ENCODE assay signal across 8 cellular contexts in genomic region chr10:22324893-22325271, GRCh38.
DNase-seq lines count a peak whose midpoint lies in the region; ATAC-seq and TF ChIP-seq lines count a peak whose summit lies in the region.

No MANE protein-coding gene starts in this region.

- H3K27ac Mint-ChIP-seq in nephron, result peak overlapping the region in 2 of 3 experiments; percentile 29 to 77

- DNase-seq in coronary artery (ENCODE audit: low spot score) (no peak), NCI-H1694 (lab: John Stamatoyannopoulos, UW) (no peak), kidney tubule cell (ENCODE audit: low spot score) (no peak), HK-2 (ENCODE audit: unreplicated experiment) (no peak)

- peak overlapping the region; percentile 96 for H3K27ac ChIP-seq in BLaER1
- peak overlapping the region; percentile 21 for H3K27ac ChIP-seq in KOPT-K1 (ENCODE audit: low read depth, low read length, poor library complexity, severe bottlenecking)
- H3K27ac ChIP-seq in coronary artery, result peak overlapping the region; percentile 22 to 87

- H3K9ac ChIP-seq in BLaER1, result peak overlapping the region; percentile 97

- no peaks in the 10 kb centered on the region for H3K9me3 Mint-ChIP-seq in nephron

- peaks cover 66% of the 10 kb centered on the region for H3K27me3 Mint-ChIP-seq in nephron (ENCODE audit: low read depth)

- H3K9me3 ChIP-seq in BLaER1, result no peaks in the 10 kb centered on the region
- no peaks in the 10 kb centered on the region for H3K9me3 ChIP-seq in KOPT-K1 (ENCODE audit: insufficient read depth, low read length, poor library complexity, severe bottlenecking)

- ATAC-seq in HG03439 (IDR thresholded peaks at IDR 0.05; ENCODE audit: unreplicated experiment), result no peak

- H3K36me3 Mint-ChIP-seq in nephron (ENCODE audit: low read depth), result peaks cover 22% of the 10 kb centered on the region

- peaks cover 87% of the 10 kb centered on the region for H3K27me3 ChIP-seq in BLaER1

- TF ChIP-seq CTCF in coronary artery (IDR thresholded peaks at IDR 0.05) (no peak), nephron (IDR thresholded peaks at IDR 0.05; ENCODE audit: unreplicated experiment in 3 of 3) (no peak)

- peak overlapping the region; percentile 93 to 98 (median 96) for H3K4me3 Mint-ChIP-seq in nephron

- no peaks in the 10 kb centered on the region for H3K4me1 ChIP-seq in BLaER1

- peaks cover 9% of the 10 kb centered on the region; the same call in 1 of the 2 replicates for H3K36me3 ChIP-seq in BLaER1
- H3K36me3 ChIP-seq in KOPT-K1 (ENCODE audit: insufficient read depth, low read length), result peaks cover 38% of the 10 kb centered on the region

- peaks cover 56% of the 10 kb centered on the region for H4K20me1 ChIP-seq in BLaER1

- peaks cover 38% of the 10 kb centered on the region for H3K4me1 Mint-ChIP-seq in nephron

- peak overlapping the region; percentile 55 for H3K4me2 ChIP-seq in BLaER1

- peak overlapping the region; percentile 75 for H3K4me3 ChIP-seq in BLaER1
- H3K4me3 ChIP-seq in coronary artery, result peak overlapping the region; percentile 77

Comparison
In these comparisons a context has a peak if more than half of its experiments do, and no peak if none do; other contexts are left out.
1. H3K27ac ChIP-seq: peak in every context shown above with its lines; median percentile 96 in BLaER1; 54 in coronary artery; 21 in KOPT-K1.